1 cellular context compared by ENCODE assay signal in the genomic region with DNA sequence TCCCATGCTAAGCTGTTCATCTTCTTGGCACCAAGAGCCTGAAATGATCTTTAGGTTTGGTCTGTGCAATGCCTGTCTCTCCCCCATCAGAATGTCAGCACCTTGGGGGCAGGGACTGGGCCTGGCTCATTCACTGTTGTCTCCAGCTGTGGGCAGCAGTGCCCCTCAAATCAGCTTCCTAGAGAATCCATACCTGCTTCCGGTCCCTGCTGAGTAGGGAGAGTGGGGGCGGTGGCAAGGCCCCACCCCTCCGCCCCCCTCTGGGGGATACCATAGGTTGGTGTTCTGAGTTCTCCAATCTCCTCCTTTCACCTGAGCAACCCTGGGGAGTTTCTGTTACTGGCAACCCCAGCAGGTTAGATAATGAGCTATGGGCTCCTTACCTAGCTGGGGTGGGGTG.
TF ChIP-seq lines count a peak whose summit lies in the region.

No MANE protein-coding gene starts in this region.

TF ChIP-seq in SK-N-SH treated with all-trans-retinoic acid at 6 μM for 48 hours, 23 proteins besides CTCF, POLR2A, EP300 and RAD21 (continued from another document):
- TF ChIP-seq, protein P1, sequence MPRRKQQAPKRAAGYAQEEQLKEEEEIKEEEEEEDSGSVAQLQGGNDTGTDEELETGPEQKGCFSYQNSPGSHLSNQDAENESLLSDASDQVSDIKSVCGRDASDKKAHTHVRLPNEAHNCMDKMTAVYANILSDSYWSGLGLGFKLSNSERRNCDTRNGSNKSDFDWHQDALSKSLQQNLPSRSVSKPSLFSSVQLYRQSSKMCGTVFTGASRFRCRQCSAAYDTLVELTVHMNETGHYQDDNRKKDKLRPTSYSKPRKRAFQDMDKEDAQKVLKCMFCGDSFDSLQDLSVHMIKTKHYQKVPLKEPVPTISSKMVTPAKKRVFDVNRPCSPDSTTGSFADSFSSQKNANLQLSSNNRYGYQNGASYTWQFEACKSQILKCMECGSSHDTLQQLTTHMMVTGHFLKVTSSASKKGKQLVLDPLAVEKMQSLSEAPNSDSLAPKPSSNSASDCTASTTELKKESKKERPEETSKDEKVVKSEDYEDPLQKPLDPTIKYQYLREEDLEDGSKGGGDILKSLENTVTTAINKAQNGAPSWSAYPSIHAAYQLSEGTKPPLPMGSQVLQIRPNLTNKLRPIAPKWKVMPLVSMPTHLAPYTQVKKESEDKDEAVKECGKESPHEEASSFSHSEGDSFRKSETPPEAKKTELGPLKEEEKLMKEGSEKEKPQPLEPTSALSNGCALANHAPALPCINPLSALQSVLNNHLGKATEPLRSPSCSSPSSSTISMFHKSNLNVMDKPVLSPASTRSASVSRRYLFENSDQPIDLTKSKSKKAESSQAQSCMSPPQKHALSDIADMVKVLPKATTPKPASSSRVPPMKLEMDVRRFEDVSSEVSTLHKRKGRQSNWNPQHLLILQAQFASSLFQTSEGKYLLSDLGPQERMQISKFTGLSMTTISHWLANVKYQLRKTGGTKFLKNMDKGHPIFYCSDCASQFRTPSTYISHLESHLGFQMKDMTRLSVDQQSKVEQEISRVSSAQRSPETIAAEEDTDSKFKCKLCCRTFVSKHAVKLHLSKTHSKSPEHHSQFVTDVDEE (CRISPR knock-in tag; IDR thresholded peaks at IDR 0.05): no peak
- no peak for TF ChIP-seq CREB5 (CRISPR knock-in tag; IDR thresholded peaks at IDR 0.05; ENCODE audit: low read depth)
- no peak for TF ChIP-seq TCF4 (CRISPR knock-in tag; IDR thresholded peaks at IDR 0.05; ENCODE audit: borderline replicate concordance)
- TF ChIP-seq TOX (CRISPR knock-in tag; IDR thresholded peaks at IDR 0.05; ENCODE audit: borderline replicate concordance): no peak
- no peak for TF ChIP-seq ARNTL (CRISPR knock-in tag; IDR thresholded peaks at IDR 0.05; ENCODE audit: borderline replicate concordance, low read depth)
- TF ChIP-seq PATZ1 (CRISPR knock-in tag; IDR thresholded peaks at IDR 0.05; ENCODE audit: borderline replicate concordance): no peak
- TF ChIP-seq ZNF70 (CRISPR knock-in tag; IDR thresholded peaks at IDR 0.05): no peak
- TF ChIP-seq ISL1 (CRISPR knock-in tag; IDR thresholded peaks at IDR 0.05): no peak
- TF ChIP-seq GLIS3 (CRISPR knock-in tag; IDR thresholded peaks at IDR 0.05): no peak
- no peak for TF ChIP-seq ZFP3 (CRISPR knock-in tag; IDR thresholded peaks at IDR 0.05)
